Comparison of ENCODE assay signal across 8 cellular contexts in genomic region chr17:20009052-20009301, GRCh38. TPM values are rescaled to one million over a fixed set of nuclear protein-coding genes. Genes with fewer than 3 reads are reported as not detected.
DNase-seq lines count a peak whose midpoint lies in the region; FAIRE-seq and TF ChIP-seq lines count a peak whose summit lies in the region.

No MANE protein-coding gene starts in this region.

- H3K9me3 Mint-ChIP-seq in neural crest cell = no peaks in the 10 kb centered on the region

- H3K9ac ChIP-seq in NT2/D1 (ENCODE audit: insufficient read length, low read depth) (peak overlapping the region; percentile 57), endocrine pancreas (ENCODE audit: control insufficient read depth, insufficient read depth, low read length) (peak overlapping the region; percentile 96)

- FAIRE-seq in GM12891 (lab: Jason Lieb, UNC) = peak; percentile 89

- TF ChIP-seq CTCF in neural crest cell (conservative IDR thresholded peaks at IDR 0.05) = peak; percentile 97

- H3K27me3 ChIP-seq in NT2/D1 (ENCODE audit: insufficient read depth, insufficient read length) (peaks cover 44% of the 10 kb centered on the region), endocrine pancreas (ENCODE audit: control insufficient read depth, insufficient read depth, low read length) (no peaks in the 10 kb centered on the region)

- H3K27ac Mint-ChIP-seq in neural crest cell (ENCODE audit: unreplicated experiment) = no peak overlapping the region

- no peaks in the 10 kb centered on the region for H3K36me3 Mint-ChIP-seq in neural crest cell (ENCODE audit: low read depth)

- H3K4me1 ChIP-seq in NT2/D1 (ENCODE audit: insufficient read depth, insufficient read length) = no peaks in the 10 kb centered on the region
- peaks cover 5% of the 10 kb centered on the region for H3K4me1 ChIP-seq in endocrine pancreas (ENCODE audit: control insufficient read depth, insufficient read depth, low read length)

- DNase-seq in GM12891 (ENCODE audit: insufficient read length, low spot score) = no peak
- no peak for DNase-seq in NT2/D1 (ENCODE audit: low read depth, low spot score)
- no peak for DNase-seq in neural crest cell (ENCODE audit: low read depth, low spot score)
- no peak for DNase-seq in NCI-H1930 (lab: John Stamatoyannopoulos, UW)
- DNase-seq in NCI-H526 treated with DMSO at 0.1 percent for 48 hours (lab: John Stamatoyannopoulos, UW) = no peak
- no peak for DNase-seq in cerebellar cortex (ENCODE audit: low spot score)
- DNase-seq in NCI-H510A treated with DMSO at 0.1 percent for 48 hours (lab: John Stamatoyannopoulos, UW) = no peak

- H3K4me1 Mint-ChIP-seq in neural crest cell = peaks cover 11% of the 10 kb centered on the region

- H3K4me3 ChIP-seq in NT2/D1 (ENCODE audit: insufficient read length, low read depth) = peak overlapping the region; percentile 59
- H3K4me3 ChIP-seq in endocrine pancreas (ENCODE audit: control insufficient read depth, insufficient read depth, low read length) = peak overlapping the region; percentile 66

- peak overlapping the region; percentile 95 for H3K4me3 Mint-ChIP-seq in neural crest cell

- peaks cover 74% of the 10 kb centered on the region for H3K27me3 Mint-ChIP-seq in neural crest cell (ENCODE audit: low read depth)

- no peak for TF ChIP-seq POLR2A in GM12891 (IDR thresholded peaks at IDR 0.05; ENCODE audit: low read depth, low read length)

- no peaks in the 10 kb centered on the region; the same call in 1 of the 2 replicates for H3K9me3 ChIP-seq in NT2/D1 (ENCODE audit: insufficient read depth, low read length)
- H3K9me3 ChIP-seq in endocrine pancreas (ENCODE audit: control insufficient read depth, low read length) = no peaks in the 10 kb centered on the region

- H3K36me3 ChIP-seq in NT2/D1 (ENCODE audit: insufficient read depth, insufficient read length, low read length) (no peaks in the 10 kb centered on the region), endocrine pancreas (ENCODE audit: control insufficient read depth, insufficient read depth, low read length) (no peaks in the 10 kb centered on the region)

TF ChIP-seq in GM12891, 5 proteins besides CTCF, POLR2A, EP300 and RAD21:
- TF ChIP-seq PAX5 (IDR thresholded peaks at IDR 0.05; ENCODE audit: insufficient read depth, low read length, severe bottlenecking) = no peak
- TF ChIP-seq POLR2AphosphoS5 (IDR thresholded peaks at IDR 0.05; ENCODE audit: low read depth, low read length) = no peak
- TF ChIP-seq TAF1 (IDR thresholded peaks at IDR 0.05; ENCODE audit: low read depth, low read length) = no peak

RNA-seq across cellular contexts. Expression of gene SPECC1, which starts 0.2 kb away (rescaled TPM):
- 25.5 TPM for polyA plus RNA-seq in GM12891 (2012; ENCODE audit: low read depth, missing spikeins)
- 71.0 and 80.8 TPM in 2 replicates for total RNA-seq in neural crest cell

RNA-seq across cellular contexts. Expression of gene AKAP10, which starts 31.3 kb away (rescaled TPM):
- polyA plus RNA-seq in GM12891 (2012; ENCODE audit: low read depth, missing spikeins) = 8.1 TPM
- total RNA-seq in neural crest cell = 22.5 and 27.1 TPM in 2 replicates
